ENCODE assay signal across 16 cellular contexts in genomic region chr7:408651-409343, GRCh38.
A peak's percentile ranks its signal among the peaks of the same experiment; 100 is the strongest.
DNase-seq lines count a peak whose midpoint lies in the region; ATAC-seq and TF ChIP-seq lines count a peak whose summit lies in the region.
"Had no signal": no experiment of that assay in that cellular context is flagged by ENCODE, and none has a peak within 500 bp of the region (broad histone marks: within the 10 kb centered on the region; RNA-seq: fewer than 3 reads in every experiment).

No MANE protein-coding gene starts in this region.

- peak; percentile 3 for DNase-seq in activated T-cell treated with anti-CD3 and anti-CD28 coated beads, Interleukin-2, amount 50 U/mL, for 4 hours
- no peak for DNase-seq in activated T-cell treated with anti-CD3 and anti-CD28 coated beads, Interleukin-2, amount 50 U/mL, for 72 hours
- DNase-seq in H7 = peak; percentile 60
- peak; percentile 28 for DNase-seq in islet precursor cell
- peak; percentile 38 for DNase-seq in sciatic nerve (ENCODE audit: low spot score)
- DNase-seq in SHP77 treated with DMSO at 0.1 percent for 48 hours (lab: John Stamatoyannopoulos, UW) = no peak
- no peak for DNase-seq in effector memory CD4-positive, alpha-beta T cell
- DNase-seq in BE2C = no peak
- DNase-seq: COR-L47, DMS153, EL, KBM-7, NCI-H1048, NCI-H2227 treated with DMSO at 0.1 percent for 48 hours, NCI-H526 treated with DMSO at 0.1 percent for 48 hours had no signal

- no peak for ATAC-seq in activated T-cell treated with anti-CD3 and anti-CD28 coated beads, Interleukin-2, amount 50 U/mL, for 4 hours
- ATAC-seq in activated T-cell treated with anti-CD3 and anti-CD28 coated beads, Interleukin-2, amount 50 U/mL, for 72 hours (replicated peaks in 1 of 2) = no peak
- ATAC-seq in sciatic nerve = no peak

- H3K4me1 Mint-ChIP-seq in activated T-cell treated with anti-CD3 and anti-CD28 coated beads, Interleukin-2, amount 50 U/mL, for 4 hours (ENCODE audit: low read depth) = no peaks in the 10 kb centered on the region
- no peaks in the 10 kb centered on the region for H3K4me1 Mint-ChIP-seq in activated T-cell treated with anti-CD3 and anti-CD28 coated beads, Interleukin-2, amount 50 U/mL, for 72 hours (ENCODE audit: low read depth)
- H3K4me1 Mint-ChIP-seq: CD14-positive monocyte had no signal

- no peaks in the 10 kb centered on the region for H3K27me3 ChIP-seq in H7 (ENCODE audit: control insufficient read depth, insufficient read depth, low read length)
- no peaks in the 10 kb centered on the region for H3K27me3 ChIP-seq in effector memory CD4-positive, alpha-beta T cell (replicated peaks; ENCODE audit: control insufficient read depth, insufficient read depth, low read length, poor library complexity, severe bottlenecking)
- peaks cover 3% of the 10 kb centered on the region; the same call in 1 of the 2 replicates for H3K27me3 ChIP-seq in BE2C

- H3K27ac Mint-ChIP-seq in activated T-cell treated with anti-CD3 and anti-CD28 coated beads, Interleukin-2, amount 50 U/mL, for 72 hours = no peak overlapping the region
- H3K27ac Mint-ChIP-seq: CD14-positive monocyte had no signal

- no peaks in the 10 kb centered on the region for H3K9me3 ChIP-seq in effector memory CD4-positive, alpha-beta T cell (ENCODE audit: control insufficient read depth, low read length)
- H3K9me3 ChIP-seq in BE2C = no peaks in the 10 kb centered on the region; the same call in 1 of the 2 replicates

- H3K27ac ChIP-seq in effector memory CD4-positive, alpha-beta T cell (ENCODE audit: insufficient read depth, low read length, poor library complexity, severe bottlenecking) = no peak overlapping the region

- no peaks in the 10 kb centered on the region for H3K4me1 ChIP-seq in effector memory CD4-positive, alpha-beta T cell (ENCODE audit: control insufficient read depth, insufficient read depth, low read length, poor library complexity, severe bottlenecking)
- no peaks in the 10 kb centered on the region for H3K4me1 ChIP-seq in BE2C

- no peak for TF ChIP-seq CTCF in BE2C (IDR thresholded peaks at IDR 0.05; ENCODE audit: low read depth, low read length)

- intact Hi-C loops in sciatic nerve (cut with DNase I) = no loop called here

- peaks cover 6% of the 10 kb centered on the region for H3K27me3 Mint-ChIP-seq in activated T-cell treated with anti-CD3 and anti-CD28 coated beads, Interleukin-2, amount 50 U/mL, for 4 hours (ENCODE audit: low read depth)
- peaks cover 5% of the 10 kb centered on the region for H3K27me3 Mint-ChIP-seq in activated T-cell treated with anti-CD3 and anti-CD28 coated beads, Interleukin-2, amount 50 U/mL, for 72 hours (ENCODE audit: low read depth)

- H3K4me3 Mint-ChIP-seq in activated T-cell treated with anti-CD3 and anti-CD28 coated beads, Interleukin-2, amount 50 U/mL, for 4 hours = no peak overlapping the region
- no peak overlapping the region for H3K4me3 Mint-ChIP-seq in activated T-cell treated with anti-CD3 and anti-CD28 coated beads, Interleukin-2, amount 50 U/mL, for 72 hours
- H3K4me3 Mint-ChIP-seq: CD14-positive monocyte had no signal

- no peaks in the 10 kb centered on the region for H3K36me3 ChIP-seq in H7 (replicated peaks; ENCODE audit: control insufficient read depth, insufficient read depth, low read length)
- H3K36me3 ChIP-seq in effector memory CD4-positive, alpha-beta T cell (ENCODE audit: control insufficient read depth, insufficient read depth, low read length) = no peaks in the 10 kb centered on the region
- H3K36me3 ChIP-seq in BE2C = no peaks in the 10 kb centered on the region

- H3K9me3 Mint-ChIP-seq in activated T-cell treated with anti-CD3 and anti-CD28 coated beads, Interleukin-2, amount 50 U/mL, for 4 hours = no peaks in the 10 kb centered on the region
- H3K9me3 Mint-ChIP-seq in activated T-cell treated with anti-CD3 and anti-CD28 coated beads, Interleukin-2, amount 50 U/mL, for 72 hours = no peaks in the 10 kb centered on the region

- H3K4me3 ChIP-seq in H7 (ENCODE audit: insufficient read depth, low read depth, low read length) (no peak overlapping the region), BE2C (ENCODE audit: low read depth, low read length) (no peak overlapping the region)
- H3K4me3 ChIP-seq in effector memory CD4-positive, alpha-beta T cell (ENCODE audit: insufficient read depth, low read depth, low read length, poor library complexity, severe bottlenecking) = no peak overlapping the region

- no peaks in the 10 kb centered on the region for H3K36me3 Mint-ChIP-seq in activated T-cell treated with anti-CD3 and anti-CD28 coated beads, Interleukin-2, amount 50 U/mL, for 4 hours (ENCODE audit: insufficient read depth)
- H3K36me3 Mint-ChIP-seq in activated T-cell treated with anti-CD3 and anti-CD28 coated beads, Interleukin-2, amount 50 U/mL, for 72 hours (ENCODE audit: insufficient read depth in 2 of 2) = no peaks in the 10 kb centered on the region
- H3K36me3 Mint-ChIP-seq: CD14-positive monocyte had no signal

Comparison
In these comparisons a context has a peak if more than half of its experiments do, and no peak if none do; other contexts are left out.
1. DNase-seq: peak in activated T-cell treated with anti-CD3 and anti-CD28 coated beads, Interleukin-2, amount 50 U/mL, for 4 hours (single experiment), H7 (single experiment), islet precursor cell (single experiment) and sciatic nerve (single experiment); none in activated T-cell treated with anti-CD3 and anti-CD28 coated beads, Interleukin-2, amount 50 U/mL, for 72 hours (0 of 2), SHP77 treated with DMSO at 0.1 percent for 48 hours (single experiment), effector memory CD4-positive, alpha-beta T cell (0 of 3) and BE2C (single experiment).